1 cellular context compared by ENCODE assay signal in genomic region chr10:99329891-99330674, GRCh38.
A peak's percentile ranks its signal among the peaks of the same experiment; 100 is the strongest.
TF ChIP-seq lines count a peak whose summit lies in the region.

No MANE protein-coding gene starts in this region.

TF ChIP-seq in HepG2, 621 proteins besides CTCF, POLR2A, EP300 and RAD21 (continued from another document and continues in another):
- TF ChIP-seq, protein P1, sequence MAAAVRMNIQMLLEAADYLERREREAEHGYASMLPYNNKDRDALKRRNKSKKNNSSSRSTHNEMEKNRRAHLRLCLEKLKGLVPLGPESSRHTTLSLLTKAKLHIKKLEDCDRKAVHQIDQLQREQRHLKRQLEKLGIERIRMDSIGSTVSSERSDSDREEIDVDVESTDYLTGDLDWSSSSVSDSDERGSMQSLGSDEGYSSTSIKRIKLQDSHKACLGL (CRISPR knock-in tag; IDR thresholded peaks at IDR 0.05): no peak
- TF ChIP-seq SOX13 (IDR thresholded peaks at IDR 0.05): no peak
- no peak for TF ChIP-seq SOX13 (CRISPR knock-in tag; conservative IDR thresholded peaks at IDR 0.05 in 1 of 2, IDR thresholded peaks at IDR 0.05 in 1 of 2)
- 0 out of 2 replicates have a peak, but pooled peaks have one; percentile 46 for TF ChIP-seq HNRNPL (IDR thresholded peaks at IDR 0.05; ENCODE audit: low read depth, low read length)
- TF ChIP-seq EHMT2 (IDR thresholded peaks at IDR 0.05; ENCODE audit: borderline replicate concordance, low read depth, low read length): no peak
- peak; percentile 12 for TF ChIP-seq ZNF883 (CRISPR knock-in tag; IDR thresholded peaks at IDR 0.05; ENCODE audit: not compliant biosample characterization)
- peak; percentile 29; the same call in 1 of the 2 replicates for TF ChIP-seq KMT2A (CRISPR knock-in tag; IDR thresholded peaks at IDR 0.05)
- TF ChIP-seq ZNF160 (CRISPR knock-in tag; IDR thresholded peaks at IDR 0.05): no peak
- no peak for TF ChIP-seq JDP2 (CRISPR knock-in tag; IDR thresholded peaks at IDR 0.05; ENCODE audit: borderline replicate concordance)
- no peak for TF ChIP-seq DBP (CRISPR knock-in tag; IDR thresholded peaks at IDR 0.05; ENCODE audit: not compliant biosample characterization)
- TF ChIP-seq, protein P2, sequence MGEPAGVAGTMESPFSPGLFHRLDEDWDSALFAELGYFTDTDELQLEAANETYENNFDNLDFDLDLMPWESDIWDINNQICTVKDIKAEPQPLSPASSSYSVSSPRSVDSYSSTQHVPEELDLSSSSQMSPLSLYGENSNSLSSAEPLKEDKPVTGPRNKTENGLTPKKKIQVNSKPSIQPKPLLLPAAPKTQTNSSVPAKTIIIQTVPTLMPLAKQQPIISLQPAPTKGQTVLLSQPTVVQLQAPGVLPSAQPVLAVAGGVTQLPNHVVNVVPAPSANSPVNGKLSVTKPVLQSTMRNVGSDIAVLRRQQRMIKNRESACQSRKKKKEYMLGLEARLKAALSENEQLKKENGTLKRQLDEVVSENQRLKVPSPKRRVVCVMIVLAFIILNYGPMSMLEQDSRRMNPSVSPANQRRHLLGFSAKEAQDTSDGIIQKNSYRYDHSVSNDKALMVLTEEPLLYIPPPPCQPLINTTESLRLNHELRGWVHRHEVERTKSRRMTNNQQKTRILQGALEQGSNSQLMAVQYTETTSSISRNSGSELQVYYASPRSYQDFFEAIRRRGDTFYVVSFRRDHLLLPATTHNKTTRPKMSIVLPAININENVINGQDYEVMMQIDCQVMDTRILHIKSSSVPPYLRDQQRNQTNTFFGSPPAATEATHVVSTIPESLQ (CRISPR knock-in tag; conservative IDR thresholded peaks at IDR 0.05): no peak
- no peak for TF ChIP-seq SSRP1 (CRISPR knock-in tag; IDR thresholded peaks at IDR 0.05)
- no peak for TF ChIP-seq SMARCE1 (IDR thresholded peaks at IDR 0.05; ENCODE audit: borderline replicate concordance)
- TF ChIP-seq ZFAT (CRISPR knock-in tag; conservative IDR thresholded peaks at IDR 0.05): 0 out of 2 replicates have a peak, but pooled peaks have one; percentile 41
- TF ChIP-seq SIN3A (IDR thresholded peaks at IDR 0.05; ENCODE audit: borderline replicate concordance, low read depth, low read length): no peak
- no peak for TF ChIP-seq ARNT (IDR thresholded peaks at IDR 0.05)
- TF ChIP-seq ATF1 (CRISPR knock-in tag; IDR thresholded peaks at IDR 0.05): no peak
- no peak for TF ChIP-seq ZNF101 (CRISPR knock-in tag; IDR thresholded peaks at IDR 0.05; ENCODE audit: borderline replicate concordance, low read depth)
- TF ChIP-seq ZNF121 (CRISPR knock-in tag; IDR thresholded peaks at IDR 0.05): no peak; the same call in 1 of the 2 replicates
- no peak for TF ChIP-seq HDAC6 (IDR thresholded peaks at IDR 0.05; ENCODE audit: low read depth, low read length)
- peak; percentile 45; the same call in 1 of the 2 replicates for TF ChIP-seq ZNF543 (CRISPR knock-in tag; IDR thresholded peaks at IDR 0.05)
- no peak for TF ChIP-seq TSC22D2 (CRISPR knock-in tag; IDR thresholded peaks at IDR 0.05; ENCODE audit: borderline replicate concordance)
- TF ChIP-seq SCMH1 (CRISPR knock-in tag; IDR thresholded peaks at IDR 0.05; ENCODE audit: borderline replicate concordance): no peak
- TF ChIP-seq, protein P3, sequence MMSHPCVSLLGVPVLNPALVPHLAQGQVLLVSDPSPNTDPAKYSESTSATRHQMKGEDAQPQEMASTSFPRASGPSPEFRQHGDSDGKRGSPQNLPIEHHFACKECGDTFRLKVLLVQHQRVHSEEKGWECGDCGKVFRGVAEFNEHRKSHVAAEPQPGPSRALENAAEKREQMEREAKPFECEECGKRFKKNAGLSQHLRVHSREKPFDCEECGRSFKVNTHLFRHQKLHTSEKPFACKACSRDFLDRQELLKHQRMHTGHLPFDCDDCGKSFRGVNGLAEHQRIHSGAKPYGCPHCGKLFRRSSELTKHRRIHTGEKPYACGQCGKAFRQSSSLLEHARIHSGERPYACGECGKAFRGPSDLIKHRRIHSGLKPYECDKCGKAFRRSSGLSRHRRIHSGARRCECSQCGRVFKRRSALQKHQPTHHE (CRISPR knock-in tag; IDR thresholded peaks at IDR 0.05; ENCODE audit: borderline replicate concordance): no peak
- TF ChIP-seq PRDM10 (CRISPR knock-in tag; IDR thresholded peaks at IDR 0.05; ENCODE audit: low read depth): no peak
- no peak for TF ChIP-seq CREM (IDR thresholded peaks at IDR 0.05)
- TF ChIP-seq CREM (CRISPR knock-in tag; IDR thresholded peaks at IDR 0.05): no peak
- TF ChIP-seq ZNF230 (CRISPR knock-in tag; IDR thresholded peaks at IDR 0.05): peak; percentile 84; the same call in 1 of the 2 replicates
- TF ChIP-seq NCOA1 (CRISPR knock-in tag; IDR thresholded peaks at IDR 0.05): no peak
- TF ChIP-seq ZNF773 (CRISPR knock-in tag; IDR thresholded peaks at IDR 0.05; ENCODE audit: borderline replicate concordance): peak; percentile 49; the same call in 1 of the 2 replicates
- TF ChIP-seq ZNF263 (CRISPR knock-in tag; IDR thresholded peaks at IDR 0.05): no peak
- TF ChIP-seq RFX5 (IDR thresholded peaks at IDR 0.05; ENCODE audit: low read depth, low read length): no peak
- TF ChIP-seq, protein P4, sequence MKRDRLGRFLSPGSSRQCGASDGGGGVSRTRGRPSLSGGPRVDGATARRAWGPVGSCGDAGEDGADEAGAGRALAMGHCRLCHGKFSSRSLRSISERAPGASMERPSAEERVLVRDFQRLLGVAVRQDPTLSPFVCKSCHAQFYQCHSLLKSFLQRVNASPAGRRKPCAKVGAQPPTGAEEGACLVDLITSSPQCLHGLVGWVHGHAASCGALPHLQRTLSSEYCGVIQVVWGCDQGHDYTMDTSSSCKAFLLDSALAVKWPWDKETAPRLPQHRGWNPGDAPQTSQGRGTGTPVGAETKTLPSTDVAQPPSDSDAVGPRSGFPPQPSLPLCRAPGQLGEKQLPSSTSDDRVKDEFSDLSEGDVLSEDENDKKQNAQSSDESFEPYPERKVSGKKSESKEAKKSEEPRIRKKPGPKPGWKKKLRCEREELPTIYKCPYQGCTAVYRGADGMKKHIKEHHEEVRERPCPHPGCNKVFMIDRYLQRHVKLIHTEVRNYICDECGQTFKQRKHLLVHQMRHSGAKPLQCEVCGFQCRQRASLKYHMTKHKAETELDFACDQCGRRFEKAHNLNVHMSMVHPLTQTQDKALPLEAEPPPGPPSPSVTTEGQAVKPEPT (CRISPR knock-in tag; IDR thresholded peaks at IDR 0.05; ENCODE audit: low read depth): no peak
- no peak for TF ChIP-seq HBP1 (CRISPR knock-in tag; IDR thresholded peaks at IDR 0.05; ENCODE audit: low read depth)
- no peak for TF ChIP-seq TBL1XR1 (IDR thresholded peaks at IDR 0.05; ENCODE audit: borderline replicate concordance, low read length, partially characterized antibody)
- TF ChIP-seq, protein P5, sequence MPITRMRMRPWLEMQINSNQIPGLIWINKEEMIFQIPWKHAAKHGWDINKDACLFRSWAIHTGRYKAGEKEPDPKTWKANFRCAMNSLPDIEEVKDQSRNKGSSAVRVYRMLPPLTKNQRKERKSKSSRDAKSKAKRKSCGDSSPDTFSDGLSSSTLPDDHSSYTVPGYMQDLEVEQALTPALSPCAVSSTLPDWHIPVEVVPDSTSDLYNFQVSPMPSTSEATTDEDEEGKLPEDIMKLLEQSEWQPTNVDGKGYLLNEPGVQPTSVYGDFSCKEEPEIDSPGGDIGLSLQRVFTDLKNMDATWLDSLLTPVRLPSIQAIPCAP (CRISPR knock-in tag; IDR thresholded peaks at IDR 0.05; ENCODE audit: low read depth): no peak
- TF ChIP-seq AKNA (CRISPR knock-in tag; IDR thresholded peaks at IDR 0.05; ENCODE audit: borderline replicate concordance): no peak
- TF ChIP-seq ZSCAN30 (CRISPR knock-in tag; IDR thresholded peaks at IDR 0.05): no peak
- TF ChIP-seq, protein P6, sequence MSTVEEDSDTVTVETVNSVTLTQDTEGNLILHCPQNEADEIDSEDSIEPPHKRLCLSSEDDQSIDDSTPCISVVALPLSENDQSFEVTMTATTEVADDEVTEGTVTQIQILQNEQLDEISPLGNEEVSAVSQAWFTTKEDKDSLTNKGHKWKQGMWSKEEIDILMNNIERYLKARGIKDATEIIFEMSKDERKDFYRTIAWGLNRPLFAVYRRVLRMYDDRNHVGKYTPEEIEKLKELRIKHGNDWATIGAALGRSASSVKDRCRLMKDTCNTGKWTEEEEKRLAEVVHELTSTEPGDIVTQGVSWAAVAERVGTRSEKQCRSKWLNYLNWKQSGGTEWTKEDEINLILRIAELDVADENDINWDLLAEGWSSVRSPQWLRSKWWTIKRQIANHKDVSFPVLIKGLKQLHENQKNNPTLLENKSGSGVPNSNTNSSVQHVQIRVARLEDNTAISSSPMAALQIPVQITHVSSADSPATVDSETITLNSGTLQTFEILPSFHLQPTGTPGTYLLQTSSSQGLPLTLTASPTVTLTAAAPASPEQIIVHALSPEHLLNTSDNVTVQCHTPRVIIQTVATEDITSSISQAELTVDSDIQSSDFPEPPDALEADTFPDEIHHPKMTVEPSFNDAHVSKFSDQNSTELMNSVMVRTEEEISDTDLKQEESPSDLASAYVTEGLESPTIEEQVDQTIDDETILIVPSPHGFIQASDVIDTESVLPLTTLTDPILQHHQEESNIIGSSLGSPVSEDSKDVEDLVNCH (CRISPR knock-in tag; IDR thresholded peaks at IDR 0.05): no peak
- no peak for TF ChIP-seq MYNN (CRISPR knock-in tag; IDR thresholded peaks at IDR 0.05; ENCODE audit: low read depth)
